In the genomic region with DNA sequence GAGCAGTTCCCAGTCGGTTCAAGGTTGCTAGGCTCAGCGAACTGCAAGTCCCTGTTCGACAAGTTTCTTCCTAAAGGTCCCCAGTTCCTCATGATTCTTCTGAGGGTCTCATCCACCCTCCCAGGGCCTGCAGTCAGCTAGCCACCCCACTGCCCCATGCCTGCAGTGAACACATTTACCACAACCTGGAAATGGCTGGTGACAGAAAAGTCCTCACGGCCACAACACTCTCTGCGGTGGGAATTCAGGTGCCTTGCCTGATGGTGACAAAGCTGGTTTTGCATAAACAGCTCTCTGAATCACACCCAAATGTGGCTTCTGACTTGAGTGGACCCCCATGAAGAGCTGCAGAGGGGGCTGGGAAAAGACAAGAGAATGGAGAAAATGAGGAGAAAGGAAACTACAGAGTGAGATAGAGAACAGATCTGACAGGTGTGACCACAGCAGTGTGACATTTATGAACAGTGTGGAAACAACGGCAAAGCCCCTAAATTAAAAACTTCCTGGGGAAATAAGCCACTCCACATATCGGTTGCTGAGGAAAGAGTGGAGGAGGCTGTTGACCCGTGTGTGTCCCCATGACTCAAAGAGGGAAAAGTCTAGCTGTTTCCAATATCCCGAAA, we compare ENCODE assay signal across 13 cellular contexts. TPM values are rescaled to one million over a fixed set of nuclear protein-coding genes. Genes with fewer than 3 reads are reported as not detected.
DNase-seq lines count a peak whose midpoint lies in the region; ATAC-seq and TF ChIP-seq lines count a peak whose summit lies in the region.
"Had no signal": no experiment of that assay in that cellular context is flagged by ENCODE, and none has a peak within 500 bp of the region (broad histone marks: within the 10 kb centered on the region; RNA-seq: fewer than 3 reads in every experiment).

No MANE protein-coding gene starts in this region.

- H3K27me3 ChIP-seq in MM.1S (replicated peaks; ENCODE audit: insufficient read depth, low read length) (no peaks in the 10 kb centered on the region), upper lobe of right lung (no peaks in the 10 kb centered on the region), left lung (no peaks in the 10 kb centered on the region)

- intact Hi-C loops in upper lobe of right lung (cut with DNase I) (no loop called here), left lung (cut with DNase I) (no loop called here)

- peak; percentile 59 to 65 for DNase-seq in stimulated activated CD4-positive, alpha-beta T cell treated with anti-CD3 and anti-CD28 coated beads, Interleukin-2, amount 100 ng/mL, for 24 hours
- no peak for DNase-seq in stimulated activated CD4-positive, alpha-beta T cell treated with anti-CD3 and anti-CD28 coated beads, Interleukin-2, amount 100 ng/mL, for 48 hours
- peak; percentile 27 for DNase-seq in MM.1S
- peak; percentile 68 for DNase-seq in activated naive CD8-positive, alpha-beta T cell treated with anti-CD3 and anti-CD28 coated beads, Interleukin-2, amount 50 U/mL, for 24 hours
- DNase-seq in upper lobe of right lung: peak; percentile 26
- no peak for DNase-seq in NCI-H2227 treated with DMSO at 0.1 percent for 48 hours (lab: John Stamatoyannopoulos, UW)
- no peak for DNase-seq in SHP77 treated with DMSO at 0.1 percent for 48 hours (lab: John Stamatoyannopoulos, UW)
- DNase-seq in left lung: no peak
- DNase-seq: Kasumi-1 had no signal

- H3K36me3 ChIP-seq in MM.1S (replicated peaks; ENCODE audit: insufficient read depth, low read length) (no peaks in the 10 kb centered on the region), upper lobe of right lung (no peaks in the 10 kb centered on the region), left lung (peaks cover 0 to 25% of the 10 kb centered on the region in 2 donors)

- H3K4me1 Mint-ChIP-seq in activated naive CD8-positive, alpha-beta T cell treated with anti-CD3 and anti-CD28 coated beads, Interleukin-2, amount 50 U/mL, for 24 hours: peaks cover 84% of the 10 kb centered on the region

- no peaks in the 10 kb centered on the region for H3K27me3 Mint-ChIP-seq in activated naive CD8-positive, alpha-beta T cell treated with anti-CD3 and anti-CD28 coated beads, Interleukin-2, amount 50 U/mL, for 24 hours

- peaks cover 22% of the 10 kb centered on the region for H3F3A ChIP-seq in MM.1S (ENCODE audit: insufficient read depth, low read length)

- no peaks in the 10 kb centered on the region for H3K9me2 ChIP-seq in MM.1S (replicated peaks; ENCODE audit: insufficient read depth, low read length)

- peak overlapping the region; percentile 6; the same call in 1 of the 2 replicates for H3K9ac ChIP-seq in MM.1S (ENCODE audit: low read length)

- peak overlapping the region; percentile 97 for H3K27ac Mint-ChIP-seq in activated naive CD8-positive, alpha-beta T cell treated with anti-CD3 and anti-CD28 coated beads, Interleukin-2, amount 50 U/mL, for 24 hours
- H3K27ac Mint-ChIP-seq: dendritic cell treated with granulocyte-macrophage colony-stimulating factor and Interleukin-4, amounts not matched to agents 40 ng/mL and 50 ng/mL, for 4 days had no signal

- peak overlapping the region; percentile 24 for H2AFZ ChIP-seq in MM.1S (ENCODE audit: low read length)

- H3K79me2 ChIP-seq in MM.1S (ENCODE audit: low read length): no peaks in the 10 kb centered on the region

- H3K4me2 ChIP-seq in MM.1S (ENCODE audit: low read depth, low read length): peak overlapping the region; percentile 41; the same call in 1 of the 2 replicates

- no peaks in the 10 kb centered on the region for H4K20me1 ChIP-seq in MM.1S (ENCODE audit: insufficient read depth, low read length)

- TF ChIP-seq CTCF in MM.1S (IDR thresholded peaks at IDR 0.05; ENCODE audit: low read length) (no peak), upper lobe of right lung (IDR thresholded peaks at IDR 0.05) (no peak), left lung (IDR thresholded peaks at IDR 0.05) (no peak)

- peaks cover 60% of the 10 kb centered on the region for H3K36me3 Mint-ChIP-seq in activated naive CD8-positive, alpha-beta T cell treated with anti-CD3 and anti-CD28 coated beads, Interleukin-2, amount 50 U/mL, for 24 hours (ENCODE audit: low read depth)

- peak; percentile 67 for ATAC-seq in activated naive CD8-positive, alpha-beta T cell treated with anti-CD3 and anti-CD28 coated beads, Interleukin-2, amount 50 U/mL, for 24 hours
- ATAC-seq in upper lobe of right lung: no peak
- no peak for ATAC-seq in left lung
- ATAC-seq: SK-N-SH treated with all-trans-retinoic acid at 6 μM for 48 hours had no signal

- H3K4me3 ChIP-seq in MM.1S (ENCODE audit: low read length): no peak overlapping the region; the same call in 1 of the 2 replicates
- H3K4me3 ChIP-seq in upper lobe of right lung: no peak overlapping the region
- H3K4me3 ChIP-seq in left lung: no peak overlapping the region

- H3K4me3 Mint-ChIP-seq in activated naive CD8-positive, alpha-beta T cell treated with anti-CD3 and anti-CD28 coated beads, Interleukin-2, amount 50 U/mL, for 24 hours: peak overlapping the region; percentile 98
- H3K4me3 Mint-ChIP-seq: dendritic cell treated with granulocyte-macrophage colony-stimulating factor and Interleukin-4, amounts not matched to agents 40 ng/mL and 50 ng/mL, for 4 days had no signal

- H3K4me1 ChIP-seq in MM.1S (ENCODE audit: low read length): peaks cover 41% of the 10 kb centered on the region
- H3K4me1 ChIP-seq in upper lobe of right lung: no peaks in the 10 kb centered on the region
- H3K4me1 ChIP-seq in left lung: no peaks in the 10 kb centered on the region

- no peaks in the 10 kb centered on the region for H3K9me3 Mint-ChIP-seq in activated naive CD8-positive, alpha-beta T cell treated with anti-CD3 and anti-CD28 coated beads, Interleukin-2, amount 50 U/mL, for 24 hours
- H3K9me3 Mint-ChIP-seq: dendritic cell treated with granulocyte-macrophage colony-stimulating factor and Interleukin-4, amounts not matched to agents 40 ng/mL and 50 ng/mL, for 4 days had no signal

- H3K9me3 ChIP-seq in MM.1S (replicated peaks; ENCODE audit: insufficient read depth, low read length): no peaks in the 10 kb centered on the region
- H3K9me3 ChIP-seq in upper lobe of right lung: no peaks in the 10 kb centered on the region
- no peaks in the 10 kb centered on the region for H3K9me3 ChIP-seq in left lung

- peak overlapping the region; percentile 27; the same call in 1 of the 2 replicates for H3K27ac ChIP-seq in MM.1S (ENCODE audit: low read length)
- H3K27ac ChIP-seq in upper lobe of right lung: no peak overlapping the region
- no peak overlapping the region for H3K27ac ChIP-seq in left lung

RNA-seq across cellular contexts. Expression of gene CD27, which starts 1.3 kb away (rescaled TPM):
- total RNA-seq in upper lobe of right lung: 1.5 TPM
- 1 to 10 TPM; 1.4 to 1.6 TPM for total RNA-seq in left lung
- total RNA-seq: mesenteric fat pad, skeletal muscle tissue had no signal

RNA-seq across cellular contexts. Expression of gene TAPBPL, which starts 8.4 kb away (rescaled TPM):
- total RNA-seq in upper lobe of right lung: 28.4 TPM
- total RNA-seq in left lung: 10 to 100 TPM; 18.2 to 33.8 TPM

RNA-seq across cellular contexts. Expression of gene VAMP1, which starts 27.0 kb away (rescaled TPM):
- total RNA-seq in upper lobe of right lung (6.3 TPM), left lung (1 to 10 TPM; 6.3 to 9.4 TPM)

RNA-seq across cellular contexts. Expression of gene MRPL51, which starts 49.6 kb away (rescaled TPM):
- total RNA-seq in upper lobe of right lung: 114 TPM
- 100 to 1,000 TPM; 135 to 141 TPM for total RNA-seq in left lung

RNA-seq across cellular contexts. Expression of gene NCAPD2, which starts 50.4 kb away (rescaled TPM):
- total RNA-seq in upper lobe of right lung: 26.7 TPM
- 10 to 100 TPM; 23.1 to 29.4 TPM for total RNA-seq in left lung

Comparison
In these comparisons a context has a peak if more than half of its experiments do, and no peak if none do; other contexts are left out.
1. DNase-seq: peak in stimulated activated CD4-positive, alpha-beta T cell treated with anti-CD3 and anti-CD28 coated beads, Interleukin-2, amount 100 ng/mL, for 24 hours (2 of 2), MM.1S (single experiment), activated naive CD8-positive, alpha-beta T cell treated with anti-CD3 and anti-CD28 coated beads, Interleukin-2, amount 50 U/mL, for 24 hours (single experiment) and upper lobe of right lung (single experiment); none in stimulated activated CD4-positive, alpha-beta T cell treated with anti-CD3 and anti-CD28 coated beads, Interleukin-2, amount 100 ng/mL, for 48 hours (0 of 2), NCI-H2227 treated with DMSO at 0.1 percent for 48 hours (single experiment), SHP77 treated with DMSO at 0.1 percent for 48 hours (single experiment) and left lung (0 of 2).